1 cellular context compared by ENCODE assay signal in the genomic region with DNA sequence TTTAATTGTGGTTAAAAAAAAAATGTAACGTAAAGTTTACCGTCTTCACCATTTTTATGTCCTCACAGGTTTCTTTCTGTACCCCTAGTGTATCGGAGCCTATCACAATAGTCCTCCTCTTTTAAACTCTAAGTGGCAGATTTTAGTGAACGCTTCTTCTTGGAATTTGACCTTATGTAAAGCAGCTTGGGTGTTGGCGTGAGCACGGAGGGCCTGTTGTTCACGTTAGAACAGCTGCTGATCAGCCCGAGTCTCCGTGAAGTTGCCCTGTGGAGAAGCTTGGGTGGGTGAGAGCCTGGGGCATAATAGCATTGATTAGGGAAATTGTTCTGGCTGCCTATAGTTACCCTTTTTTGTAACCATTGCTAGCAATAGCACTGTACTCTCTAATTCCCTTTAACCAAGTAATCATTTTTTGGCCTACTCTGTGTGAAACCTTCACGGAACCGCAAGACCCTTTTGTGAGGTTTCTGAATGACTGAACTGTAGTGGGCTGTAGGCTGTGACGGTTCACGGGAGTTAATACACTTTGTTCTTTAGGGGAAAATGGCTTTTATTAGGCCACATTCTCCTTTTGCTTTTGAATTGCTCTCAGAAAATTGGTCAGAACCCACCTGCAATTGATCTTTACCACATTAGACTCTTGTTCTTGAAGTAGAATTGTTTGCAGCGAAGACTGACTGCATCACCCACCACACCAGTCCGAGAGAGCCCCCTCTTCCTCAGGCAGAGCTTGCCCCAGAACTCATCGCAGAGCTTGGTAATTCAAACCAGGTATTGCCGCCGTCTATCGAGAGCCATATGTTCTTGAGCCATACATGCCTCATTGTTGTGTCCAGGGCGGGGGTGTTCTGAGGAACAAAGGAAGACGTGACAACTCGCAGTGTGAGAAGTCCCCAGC.
TF ChIP-seq lines count a peak whose summit lies in the region.

No MANE protein-coding gene starts in this region.

TF ChIP-seq in GM23338, 12 proteins besides CTCF, POLR2A, EP300 and RAD21 (continued from another document):
- TF ChIP-seq, protein P1, sequence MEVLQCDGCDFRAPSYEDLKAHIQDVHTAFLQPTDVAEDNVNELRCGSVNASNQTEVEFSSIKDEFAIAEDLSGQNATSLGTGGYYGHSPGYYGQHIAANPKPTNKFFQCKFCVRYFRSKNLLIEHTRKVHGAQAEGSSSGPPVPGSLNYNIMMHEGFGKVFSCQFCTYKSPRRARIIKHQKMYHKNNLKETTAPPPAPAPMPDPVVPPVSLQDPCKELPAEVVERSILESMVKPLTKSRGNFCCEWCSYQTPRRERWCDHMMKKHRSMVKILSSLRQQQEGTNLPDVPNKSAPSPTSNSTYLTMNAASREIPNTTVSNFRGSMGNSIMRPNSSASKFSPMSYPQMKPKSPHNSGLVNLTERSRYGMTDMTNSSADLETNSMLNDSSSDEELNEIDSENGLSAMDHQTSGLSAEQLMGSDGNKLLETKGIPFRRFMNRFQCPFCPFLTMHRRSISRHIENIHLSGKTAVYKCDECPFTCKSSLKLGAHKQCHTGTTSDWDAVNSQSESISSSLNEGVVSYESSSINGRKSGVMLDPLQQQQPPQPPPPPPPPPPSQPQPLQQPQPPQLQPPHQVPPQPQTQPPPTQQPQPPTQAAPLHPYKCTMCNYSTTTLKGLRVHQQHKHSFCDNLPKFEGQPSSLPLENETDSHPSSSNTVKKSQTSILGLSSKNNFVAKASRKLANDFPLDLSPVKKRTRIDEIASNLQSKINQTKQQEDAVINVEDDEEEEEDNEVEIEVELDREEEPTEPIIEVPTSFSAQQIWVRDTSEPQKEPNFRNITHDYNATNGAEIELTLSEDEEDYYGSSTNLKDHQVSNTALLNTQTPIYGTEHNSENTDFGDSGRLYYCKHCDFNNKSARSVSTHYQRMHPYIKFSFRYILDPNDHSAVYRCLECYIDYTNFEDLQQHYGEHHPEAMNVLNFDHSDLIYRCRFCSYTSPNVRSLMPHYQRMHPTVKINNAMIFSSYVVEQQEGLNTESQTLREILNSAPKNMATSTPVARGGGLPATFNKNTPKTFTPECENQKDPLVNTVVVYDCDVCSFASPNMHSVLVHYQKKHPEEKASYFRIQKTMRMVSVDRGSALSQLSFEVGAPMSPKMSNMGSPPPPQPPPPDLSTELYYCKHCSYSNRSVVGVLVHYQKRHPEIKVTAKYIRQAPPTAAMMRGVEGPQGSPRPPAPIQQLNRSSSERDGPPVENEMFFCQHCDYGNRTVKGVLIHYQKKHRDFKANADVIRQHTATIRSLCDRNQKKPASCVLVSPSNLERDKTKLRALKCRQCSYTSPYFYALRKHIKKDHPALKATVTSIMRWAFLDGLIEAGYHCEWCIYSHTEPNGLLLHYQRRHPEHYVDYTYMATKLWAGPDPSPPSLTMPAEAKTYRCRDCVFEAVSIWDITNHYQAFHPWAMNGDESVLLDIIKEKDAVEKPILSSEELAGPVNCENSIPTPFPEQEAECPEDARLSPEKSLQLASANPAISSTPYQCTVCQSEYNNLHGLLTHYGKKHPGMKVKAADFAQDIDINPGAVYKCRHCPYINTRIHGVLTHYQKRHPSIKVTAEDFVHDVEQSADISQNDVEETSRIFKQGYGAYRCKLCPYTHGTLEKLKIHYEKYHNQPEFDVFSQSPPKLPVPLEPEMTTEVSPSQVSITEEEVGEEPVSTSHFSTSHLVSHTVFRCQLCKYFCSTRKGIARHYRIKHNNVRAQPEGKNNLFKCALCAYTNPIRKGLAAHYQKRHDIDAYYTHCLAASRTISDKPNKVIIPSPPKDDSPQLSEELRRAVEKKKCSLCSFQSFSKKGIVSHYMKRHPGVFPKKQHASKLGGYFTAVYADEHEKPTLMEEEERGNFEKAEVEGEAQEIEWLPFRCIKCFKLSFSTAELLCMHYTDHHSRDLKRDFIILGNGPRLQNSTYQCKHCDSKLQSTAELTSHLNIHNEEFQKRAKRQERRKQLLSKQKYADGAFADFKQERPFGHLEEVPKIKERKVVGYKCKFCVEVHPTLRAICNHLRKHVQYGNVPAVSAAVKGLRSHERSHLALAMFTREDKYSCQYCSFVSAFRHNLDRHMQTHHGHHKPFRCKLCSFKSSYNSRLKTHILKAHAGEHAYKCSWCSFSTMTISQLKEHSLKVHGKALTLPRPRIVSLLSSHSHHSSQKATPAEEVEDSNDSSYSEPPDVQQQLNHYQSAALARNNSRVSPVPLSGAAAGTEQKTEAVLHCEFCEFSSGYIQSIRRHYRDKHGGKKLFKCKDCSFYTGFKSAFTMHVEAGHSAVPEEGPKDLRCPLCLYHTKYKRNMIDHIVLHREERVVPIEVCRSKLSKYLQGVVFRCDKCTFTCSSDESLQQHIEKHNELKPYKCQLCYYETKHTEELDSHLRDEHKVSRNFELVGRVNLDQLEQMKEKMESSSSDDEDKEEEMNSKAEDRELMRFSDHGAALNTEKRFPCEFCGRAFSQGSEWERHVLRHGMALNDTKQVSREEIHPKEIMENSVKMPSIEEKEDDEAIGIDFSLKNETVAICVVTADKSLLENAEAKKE (CRISPR knock-in tag; IDR thresholded peaks at IDR 0.05) = no peak
- TF ChIP-seq, protein P2, sequence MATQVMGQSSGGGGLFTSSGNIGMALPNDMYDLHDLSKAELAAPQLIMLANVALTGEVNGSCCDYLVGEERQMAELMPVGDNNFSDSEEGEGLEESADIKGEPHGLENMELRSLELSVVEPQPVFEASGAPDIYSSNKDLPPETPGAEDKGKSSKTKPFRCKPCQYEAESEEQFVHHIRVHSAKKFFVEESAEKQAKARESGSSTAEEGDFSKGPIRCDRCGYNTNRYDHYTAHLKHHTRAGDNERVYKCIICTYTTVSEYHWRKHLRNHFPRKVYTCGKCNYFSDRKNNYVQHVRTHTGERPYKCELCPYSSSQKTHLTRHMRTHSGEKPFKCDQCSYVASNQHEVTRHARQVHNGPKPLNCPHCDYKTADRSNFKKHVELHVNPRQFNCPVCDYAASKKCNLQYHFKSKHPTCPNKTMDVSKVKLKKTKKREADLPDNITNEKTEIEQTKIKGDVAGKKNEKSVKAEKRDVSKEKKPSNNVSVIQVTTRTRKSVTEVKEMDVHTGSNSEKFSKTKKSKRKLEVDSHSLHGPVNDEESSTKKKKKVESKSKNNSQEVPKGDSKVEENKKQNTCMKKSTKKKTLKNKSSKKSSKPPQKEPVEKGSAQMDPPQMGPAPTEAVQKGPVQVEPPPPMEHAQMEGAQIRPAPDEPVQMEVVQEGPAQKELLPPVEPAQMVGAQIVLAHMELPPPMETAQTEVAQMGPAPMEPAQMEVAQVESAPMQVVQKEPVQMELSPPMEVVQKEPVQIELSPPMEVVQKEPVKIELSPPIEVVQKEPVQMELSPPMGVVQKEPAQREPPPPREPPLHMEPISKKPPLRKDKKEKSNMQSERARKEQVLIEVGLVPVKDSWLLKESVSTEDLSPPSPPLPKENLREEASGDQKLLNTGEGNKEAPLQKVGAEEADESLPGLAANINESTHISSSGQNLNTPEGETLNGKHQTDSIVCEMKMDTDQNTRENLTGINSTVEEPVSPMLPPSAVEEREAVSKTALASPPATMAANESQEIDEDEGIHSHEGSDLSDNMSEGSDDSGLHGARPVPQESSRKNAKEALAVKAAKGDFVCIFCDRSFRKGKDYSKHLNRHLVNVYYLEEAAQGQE (IDR thresholded peaks at IDR 0.05; ENCODE audit: unreplicated experiment) = no peak
TF ChIP-seq in GM23338: peak in this region for 0.
